In the genomic region with DNA sequence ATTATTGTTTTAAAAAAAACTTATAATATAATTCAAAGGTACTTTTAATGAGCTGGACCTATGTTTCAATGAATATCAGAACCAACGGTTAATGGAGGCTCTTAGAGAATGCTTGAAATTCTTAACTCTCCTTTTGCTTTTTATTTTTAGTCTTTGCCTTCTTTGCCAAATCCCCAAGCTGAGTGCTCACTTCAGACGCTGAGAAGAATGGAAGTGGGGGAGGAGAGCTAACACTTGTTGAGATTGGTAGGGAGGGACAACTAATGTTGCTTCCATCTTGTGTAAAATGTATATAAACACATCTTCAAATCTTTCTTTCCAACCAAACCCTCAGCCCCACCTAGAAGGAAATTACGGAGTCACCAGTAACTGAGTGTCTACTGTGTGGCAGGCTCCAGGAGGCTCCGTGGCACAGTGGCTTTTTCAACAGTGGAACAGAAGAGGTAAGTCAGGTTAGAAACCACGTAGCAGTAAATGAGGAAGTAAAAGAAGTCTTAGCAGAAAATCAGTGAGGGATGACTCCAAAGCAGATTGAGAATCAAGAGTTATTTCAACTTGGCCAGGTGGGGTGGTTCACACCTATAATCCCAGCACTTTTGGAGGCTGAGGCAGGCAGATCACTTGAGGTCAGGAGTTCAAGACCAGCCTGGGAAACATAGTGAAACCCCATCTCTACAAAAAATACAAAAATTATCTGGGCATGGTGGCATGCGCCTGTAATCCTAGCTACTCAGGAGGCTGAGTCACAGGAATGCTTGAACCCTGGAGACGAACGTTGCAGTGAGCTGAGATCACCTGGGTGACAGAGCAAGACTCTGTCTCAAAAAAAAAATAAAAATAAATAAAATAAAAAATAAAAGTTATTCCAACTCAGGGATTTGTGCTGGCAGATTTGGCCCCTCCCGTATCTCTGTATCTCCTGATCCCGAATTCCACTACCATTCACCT, we compare ENCODE assay signal across 13 cellular contexts. TPM values are rescaled to one million over a fixed set of nuclear protein-coding genes. Genes with fewer than 3 reads are reported as not detected.
A peak's percentile ranks its signal among the peaks of the same experiment; 100 is the strongest.
DNase-seq lines count a peak whose midpoint lies in the region; ATAC-seq, FAIRE-seq and TF ChIP-seq lines count a peak whose summit lies in the region.
"Had no signal": no experiment of that assay in that cellular context is flagged by ENCODE, and none has a peak within 500 bp of the region (broad histone marks: within the 10 kb centered on the region; RNA-seq: fewer than 3 reads in every experiment).

No MANE protein-coding gene starts in this region.

- no peak overlapping the region for H3K27ac ChIP-seq in HepG2 (ENCODE audit: extremely low read length, insufficient read depth, low read length)
- H3K27ac ChIP-seq: hepatocyte had no signal

- H2AFZ ChIP-seq in HepG2 (ENCODE audit: low read length): no peak overlapping the region
- H2AFZ ChIP-seq: hepatocyte had no signal

- WGBS in HepG2 (ENCODE audit: low lambda C conversion rate): 52% methylated on average over 10 of the region's 10 CpGs

- TF ChIP-seq EP300 in HepG2 (IDR thresholded peaks at IDR 0.05; ENCODE audit: low read depth in 2 of 2, low read length in 2 of 2) (no peak), HepG2 (CRISPR knock-in tag; IDR thresholded peaks at IDR 0.05; ENCODE audit: borderline replicate concordance) (no peak)

- no TSS peak for BruUV-seq in HepG2 (replicated peaks; lab: Mats Ljungman, UMichigan)

- H3K9me3 ChIP-seq in HepG2 (ENCODE audit: low read length): no peaks in the 10 kb centered on the region
- H3K9me3 ChIP-seq: MG63 had no signal

- TF ChIP-seq POLR2A in GM12891 (IDR thresholded peaks at IDR 0.05; ENCODE audit: low read depth, low read length) (no peak), HepG2 (IDR thresholded peaks at IDR 0.05; ENCODE audit: insufficient read depth in 1 of 2, low read depth in 2 of 2, low read length in 2 of 2) (no peak)

- no peaks in the 10 kb centered on the region for H3K79me2 ChIP-seq in HepG2 (ENCODE audit: insufficient read depth, low read length)
- H3K79me2 ChIP-seq: hepatocyte had no signal

- H3K4me1 ChIP-seq in HepG2 (ENCODE audit: insufficient read depth, low read length): peaks cover 2% of the 10 kb centered on the region; the same call in 1 of the 2 replicates

- H3K4me3 ChIP-seq in HepG2 (replicated peaks in 1 of 3; ENCODE audit: insufficient read depth in 1 of 3, low read depth in 2 of 3, low read length in 3 of 3): no peak overlapping the region
- H3K4me3 ChIP-seq: hepatocyte, MG63 had no signal

- H3K4me2 ChIP-seq in HepG2 (ENCODE audit: low read depth, low read length): no peak overlapping the region
- H3K4me2 ChIP-seq: hepatocyte had no signal

- DNase-seq in GM12891 (ENCODE audit: insufficient read length, low spot score) (no peak), left ventricle myocardium superior (no peak), HepG2 (ENCODE audit: low spot score) (no peak), COLO668 (lab: John Stamatoyannopoulos, UW; ENCODE audit: unreplicated experiment) (no peak), NCI-H2029 (lab: John Stamatoyannopoulos, UW) (no peak)
- DNase-seq: CD4-positive, CD25-positive, alpha-beta regulatory T cell; MG63; naive thymus-derived CD8-positive, alpha-beta T cell; stimulated activated CD4-positive, alpha-beta T cell treated with anti-CD3 and anti-CD28 coated beads, Interleukin-1b, Interleukin-23, amount 100 ng/mL, for 48 hours had no signal

- H3K27me3 ChIP-seq in HepG2 (ENCODE audit: control insufficient read depth in 1 of 2, insufficient read depth in 2 of 2, low read length in 2 of 2): peaks cover 0 to 2% of the 10 kb centered on the region in 2 experiments; a peak in 1 of 5 replicates
- H3K27me3 ChIP-seq: hepatocyte, MG63 had no signal

- POLR2A ChIA-PET in HepG2 (lab: Yijun Ruan, JAX): no interaction called here

- peak; percentile 79 for FAIRE-seq in GM12891 (lab: Jason Lieb, UNC)
- no peak for FAIRE-seq in HepG2 (lab: Jason Lieb, UNC)

- in situ Hi-C loops in HepG2 (cut with HindIII; ENCODE audit: extremely low pct_ligation_motif_present, low pct_unique_long_range_greater_than_20kb): no loop called here

- H3K9ac ChIP-seq in HepG2 (ENCODE audit: insufficient read depth, low read depth, low read length): no peak overlapping the region

- H3K36me3 ChIP-seq in HepG2 (replicated peaks in 1 of 2; ENCODE audit: control insufficient read depth in 1 of 2, insufficient read depth in 2 of 2, low read length in 2 of 2): no peaks in the 10 kb centered on the region
- H3K36me3 ChIP-seq: MG63 had no signal

- no peaks in the 10 kb centered on the region for H4K20me1 ChIP-seq in HepG2 (ENCODE audit: insufficient read depth, low read length)

- no peak for TF ChIP-seq RAD21 in HepG2 (CRISPR knock-in tag; IDR thresholded peaks at IDR 0.05)

- intact Hi-C loops in left ventricle myocardium superior (cut with micrococcal nuclease) (no loop called here), HepG2 (cut with micrococcal nuclease; ENCODE audit: unreplicated experiment) (no loop called here)

- ATAC-seq in GM21447 (IDR thresholded peaks at IDR 0.05; ENCODE audit: unreplicated experiment) (peak; percentile 77), HG03442 (IDR thresholded peaks at IDR 0.05; ENCODE audit: unreplicated experiment) (peak; percentile 57), left ventricle myocardium superior (peak; percentile 59), HepG2 (no peak), GM19467 (IDR thresholded peaks at IDR 0.05; ENCODE audit: unreplicated experiment) (no peak)
- ATAC-seq: naive thymus-derived CD8-positive, alpha-beta T cell had no signal

- TF ChIP-seq CTCF in HepG2 (CRISPR knock-in tag; IDR thresholded peaks at IDR 0.05): no peak

- CTCF ChIA-PET in HepG2 (lab: Yijun Ruan, JAX; ENCODE audit: low intra/inter-chr PET ratio, low total read pairs): no interaction called here

TF ChIP-seq in GM12891, 5 proteins besides CTCF, POLR2A, EP300 and RAD21:
- no peak for TF ChIP-seq POLR2AphosphoS5 (IDR thresholded peaks at IDR 0.05; ENCODE audit: low read depth, low read length)
- no peak for TF ChIP-seq PAX5 (IDR thresholded peaks at IDR 0.05; ENCODE audit: insufficient read depth, low read length, severe bottlenecking)
- TF ChIP-seq SPI1 (IDR thresholded peaks at IDR 0.05; ENCODE audit: low read depth, low read length): no peak
- no peak for TF ChIP-seq POU2F2 (IDR thresholded peaks at IDR 0.05; ENCODE audit: low read depth, low read length)
- no peak for TF ChIP-seq TAF1 (IDR thresholded peaks at IDR 0.05; ENCODE audit: low read depth, low read length)
TF ChIP-seq in GM12891: peak in this region for 0.

TF ChIP-seq in HepG2, 621 proteins besides CTCF, POLR2A, EP300 and RAD21 (continues in another document):
- no peak for TF ChIP-seq GTF2F1 (IDR thresholded peaks at IDR 0.05; ENCODE audit: low read length)
- TF ChIP-seq KDM1A (CRISPR knock-in tag; IDR thresholded peaks at IDR 0.05): no peak
- no peak for TF ChIP-seq PAWR (CRISPR knock-in tag; IDR thresholded peaks at IDR 0.05; ENCODE audit: borderline replicate concordance)
- no peak for TF ChIP-seq SSRP1 (CRISPR knock-in tag; IDR thresholded peaks at IDR 0.05)
- TF ChIP-seq POGZ (CRISPR knock-in tag; IDR thresholded peaks at IDR 0.05): no peak
- TF ChIP-seq ZNF776 (CRISPR knock-in tag; IDR thresholded peaks at IDR 0.05): no peak
- no peak for TF ChIP-seq NCOA5 (CRISPR knock-in tag; IDR thresholded peaks at IDR 0.05)

RNA-seq across cellular contexts. Expression of gene CREB1, which starts 45.0 kb away (rescaled TPM):
- polyA plus RNA-seq in GM12891 (2012; ENCODE audit: low read depth, missing spikeins): 24.4 TPM
- total RNA-seq in left ventricle myocardium superior (51.0 TPM), HepG2 (2016; rRNA removed; fragmentation: Illumina TruSeq; extraction: Trizol) (51.9 and 79.5 TPM in 2 replicates)
- total RNA-seq in HepG2 (2016; cell fraction: cytosol; rRNA removed; fragmentation: Illumina TruSeq; extraction: Trizol; ENCODE audit: low read depth): 30.8 and 35.3 TPM in 2 replicates
- total RNA-seq in HepG2 (2016; cell fraction: insoluble cytoplasmic fraction; rRNA removed; fragmentation: Illumina TruSeq; extraction: Trizol): 53.4 and 76.4 TPM in 2 replicates
- 35.2 and 40.3 TPM in 2 replicates for total RNA-seq in HepG2 (2016; cell fraction: membrane; rRNA removed; fragmentation: Illumina TruSeq; extraction: Trizol)
- total RNA-seq in HepG2 (2016; cell fraction: nucleus; rRNA removed; fragmentation: Illumina TruSeq; extraction: Trizol): 48.0 and 50.4 TPM in 2 replicates
- polyA plus RNA-seq in HepG2 (2011; rRNA removed): 49.3 and 51.8 TPM in 2 replicates
- polyA plus RNA-seq in HepG2 (2011; cell fraction: cytosol; rRNA removed): 29.0 and 29.6 TPM in 2 replicates
- 38.1 and 40.9 TPM in 2 replicates for polyA plus RNA-seq in HepG2 (2011; cell fraction: nucleus; rRNA removed)
- polyA plus RNA-seq in HepG2 (2012): 24.6 and 28.3 TPM in 2 replicates
- 7.6 and 8.2 TPM in 2 replicates for polyA plus RNA-seq in HepG2 (2016; cell fraction: cytosol; fragmentation: Illumina TruSeq; extraction: Trizol; ENCODE audit: low read depth)
- 40.9 and 45.2 TPM in 2 replicates for polyA plus RNA-seq in HepG2 (2016; cell fraction: insoluble cytoplasmic fraction; fragmentation: Illumina TruSeq; extraction: Trizol; ENCODE audit: low read depth)
- 14.6 and 15.8 TPM in 2 replicates for polyA plus RNA-seq in HepG2 (2016; cell fraction: membrane; fragmentation: Illumina TruSeq; extraction: Trizol; ENCODE audit: low read depth)
- 24.2 and 42.3 TPM in 2 replicates for polyA plus RNA-seq in HepG2 (2016; cell fraction: nucleus; fragmentation: Illumina TruSeq; extraction: Trizol; ENCODE audit: insufficient read depth, low read depth)
- polyA minus RNA-seq in HepG2 (2011; rRNA and poly(A)+ RNA removed; ENCODE audit: low replicate concordance): 92.6 and 106 TPM in 2 replicates
- polyA minus RNA-seq in HepG2 (2011; cell fraction: cytosol; rRNA and poly(A)+ RNA removed): 36.9 and 38.6 TPM in 2 replicates
- polyA minus RNA-seq in HepG2 (2011; cell fraction: nucleus; rRNA and poly(A)+ RNA removed): 76.7 and 91.5 TPM in 2 replicates

Comparison
In these comparisons a context has a peak if more than half of its experiments do, and no peak if none do; other contexts are left out.
1. ATAC-seq: peak in GM21447 (single experiment), HG03442 (single experiment) and left ventricle myocardium superior (single experiment); none in HepG2 (single experiment) and GM19467 (single experiment).